In genomic region chr3:42099020-42099765, GRCh38 we compare ENCODE assay signal across 10 cellular contexts. TPM values are rescaled to one million over a fixed set of nuclear protein-coding genes. Genes with fewer than 3 reads are reported as not detected.
DNase-seq lines count a peak whose midpoint lies in the region; ATAC-seq, FAIRE-seq and TF ChIP-seq lines count a peak whose summit lies in the region.
"Had no signal": no experiment of that assay in that cellular context is flagged by ENCODE, and none has a peak within 500 bp of the region (broad histone marks: within the 10 kb centered on the region; RNA-seq: fewer than 3 reads in every experiment).

No MANE protein-coding gene starts in this region.

- no peaks in the 10 kb centered on the region for H3K9me2 ChIP-seq in OCI-LY7 (ENCODE audit: insufficient read depth, low read length)

- peaks cover 15% of the 10 kb centered on the region for H3K36me3 Mint-ChIP-seq in neural progenitor cell

- no peaks in the 10 kb centered on the region for H3K9me3 ChIP-seq in HepG2 (ENCODE audit: low read length)
- no peaks in the 10 kb centered on the region for H3K9me3 ChIP-seq in right lobe of liver
- H3K9me3 ChIP-seq in neural progenitor cell (ENCODE audit: low read depth), result no peaks in the 10 kb centered on the region
- no peaks in the 10 kb centered on the region for H3K9me3 ChIP-seq in OCI-LY7 (ENCODE audit: low read length)
- H3K9me3 ChIP-seq: uterus had no signal

- H4K20me1 ChIP-seq in HepG2 (ENCODE audit: insufficient read depth, low read length), result no peaks in the 10 kb centered on the region
- H4K20me1 ChIP-seq in neural progenitor cell (ENCODE audit: low read depth), result peaks cover 6% of the 10 kb centered on the region
- H4K20me1 ChIP-seq in OCI-LY7 (ENCODE audit: insufficient read depth, low read length), result no peaks in the 10 kb centered on the region; the same call in 1 of the 2 replicates

- no peak for TF ChIP-seq RAD21 in HepG2 (CRISPR knock-in tag; IDR thresholded peaks at IDR 0.05)

- intact Hi-C loops in HepG2 (cut with micrococcal nuclease; ENCODE audit: unreplicated experiment) (loop anchor here (1.0 to 5.0 kb wide), 3 partner anchors 84 to 138 kb away; no protein-coding TSS in a partner anchor), right lobe of liver (cut with DNase I) (loop anchor here in 1 of 2 donors (5.0 kb wide), 1 partner anchor 202 kb away; no protein-coding TSS in a partner anchor), dorsolateral prefrontal cortex (cut with DNase I) (loop anchor here (2.0 to 10.0 kb wide), 4 partner anchors 47 to 134 kb away; partner anchors contain the start of gene ULK4 (in 1 of the 2)), OCI-LY7 (cut with micrococcal nuclease; ENCODE audit: unreplicated experiment) (loop anchor here (1.0 to 5.0 kb wide), 3 partner anchors 85 to 205 kb away; partner anchors contain the start of gene ULK4)

- DNase-seq in HepG2 (ENCODE audit: low spot score), result no peak
- DNase-seq in right lobe of liver, result no peak
- DNase-seq in dorsolateral prefrontal cortex, result no peak
- no peak for DNase-seq in neural progenitor cell (ENCODE audit: low spot score)
- DNase-seq in stimulated activated CD4-positive, alpha-beta T cell treated with anti-CD3 and anti-CD28 coated beads, Interleukin-2, amount 100 ng/mL, for 24 hours, result no peak
- DNase-seq in OCI-LY7 (ENCODE audit: low spot score), result no peak

- H2AFZ ChIP-seq in HepG2 (ENCODE audit: low read length), result no peak overlapping the region
- no peak overlapping the region for H2AFZ ChIP-seq in neural progenitor cell (replicated peaks)
- no peak overlapping the region for H2AFZ ChIP-seq in OCI-LY7 (ENCODE audit: low read length)

- H3K79me2 ChIP-seq in HepG2 (ENCODE audit: insufficient read depth, low read length), result no peaks in the 10 kb centered on the region
- peaks cover 5% of the 10 kb centered on the region for H3K79me2 ChIP-seq in neural progenitor cell (ENCODE audit: low read depth)
- peaks cover 16% of the 10 kb centered on the region; the same call in 1 of the 2 replicates for H3K79me2 ChIP-seq in OCI-LY7 (ENCODE audit: insufficient read depth, low read depth, low read length)

- peaks cover 5% of the 10 kb centered on the region for H3K27me3 Mint-ChIP-seq in neural progenitor cell (ENCODE audit: insufficient read depth, low read depth)

- H3K4me1 ChIP-seq in HepG2 (ENCODE audit: insufficient read depth, low read length) (peaks cover 29% of the 10 kb centered on the region), right lobe of liver (peaks cover 0 to 12% (median 4%) of the 10 kb centered on the region in 4 donors), neural progenitor cell (peaks cover 5% of the 10 kb centered on the region), OCI-LY7 (ENCODE audit: insufficient read depth, low read length, poor library complexity, severe bottlenecking) (peaks cover 20% of the 10 kb centered on the region)

- TF ChIP-seq CTCF in HepG2 (CRISPR knock-in tag; IDR thresholded peaks at IDR 0.05) (no peak), right lobe of liver (IDR thresholded peaks at IDR 0.05) (no peak), dorsolateral prefrontal cortex (IDR thresholded peaks at IDR 0.05 in 54 of 56, conservative IDR thresholded peaks at IDR 0.05 in 2 of 56; ENCODE audit: low read depth in 1 of 56, partially characterized antibody in 56 of 56) (no peak), neural progenitor cell (IDR thresholded peaks at IDR 0.05) (no peak), OCI-LY7 (conservative IDR thresholded peaks at IDR 0.05; ENCODE audit: low read length) (no peak)

- no peak overlapping the region for H3K4me3 Mint-ChIP-seq in neural progenitor cell

- peak overlapping the region; percentile 81 for H3K27ac Mint-ChIP-seq in neural progenitor cell

- CTCF ChIA-PET in HepG2 (lab: Yijun Ruan, JAX; ENCODE audit: low intra/inter-chr PET ratio, low total read pairs), result interaction anchor here (1.1 to 2.9 kb wide), 5 partner anchors 85 to 205 kb away, joined by 3 to 24 read pairs (median 4); no protein-coding TSS in a partner anchor
- CTCF ChIA-PET in OCI-LY7 (lab: Charles Lee; ENCODE audit: unreplicated experiment), result interaction anchor here (0.7 to 1.5 kb wide), 3 partner anchors 12 to 87 kb away, joined by 3 to 4 read pairs (median 4); no protein-coding TSS in a partner anchor

- H3F3A ChIP-seq in neural progenitor cell (ENCODE audit: low read depth), result peaks cover 5% of the 10 kb centered on the region

- in situ Hi-C loops in HepG2 (cut with HindIII; ENCODE audit: extremely low pct_ligation_motif_present, low pct_unique_long_range_greater_than_20kb), result loop anchor here (5.0 kb wide), 1 partner anchor 207 kb away; no protein-coding TSS in a partner anchor

- H3K27ac ChIP-seq in HepG2 (ENCODE audit: extremely low read length, insufficient read depth, low read length) (no peak overlapping the region), right lobe of liver (no peak overlapping the region), dorsolateral prefrontal cortex (peak overlapping the region in 30 of 59 donors; percentile 3 to 67 (median 38)), neural progenitor cell (no peak overlapping the region), OCI-LY7 (ENCODE audit: low read depth, low read length, poor library complexity, severe bottlenecking) (no peak overlapping the region)

- H3K36me3 ChIP-seq in HepG2 (replicated peaks in 1 of 2; ENCODE audit: control insufficient read depth in 1 of 2, insufficient read depth in 2 of 2, low read length in 2 of 2) (peaks cover 4 to 9% of the 10 kb centered on the region in 2 experiments; a peak in 4 of 5 replicates), right lobe of liver (no peaks in the 10 kb centered on the region), neural progenitor cell (no peaks in the 10 kb centered on the region), OCI-LY7 (ENCODE audit: insufficient read depth, low read length) (peaks cover 76% of the 10 kb centered on the region)
- H3K36me3 ChIP-seq: uterus had no signal

- BruUV-seq in HepG2 (replicated peaks; lab: Mats Ljungman, UMichigan) (no TSS peak), OCI-LY7 (replicated peaks; lab: Mats Ljungman, UMichigan) (no TSS peak)

- H3K9ac ChIP-seq in HepG2 (ENCODE audit: insufficient read depth, low read depth, low read length) (no peak overlapping the region), neural progenitor cell (no peak overlapping the region)

- no peak for TF ChIP-seq POLR2A in HepG2 (IDR thresholded peaks at IDR 0.05; ENCODE audit: insufficient read depth in 1 of 2, low read depth in 2 of 2, low read length in 2 of 2)
- no peak for TF ChIP-seq POLR2A in right lobe of liver (IDR thresholded peaks at IDR 0.05)

- H3K4me2 ChIP-seq in HepG2 (ENCODE audit: low read depth, low read length) (no peak overlapping the region), neural progenitor cell (peak overlapping the region; percentile 20), OCI-LY7 (ENCODE audit: low read length) (no peak overlapping the region)

- peaks cover 18% of the 10 kb centered on the region for H3K4me1 Mint-ChIP-seq in neural progenitor cell

- no peak overlapping the region for H3K4me3 ChIP-seq in HepG2 (replicated peaks in 1 of 3; ENCODE audit: insufficient read depth in 1 of 3, low read depth in 2 of 3, low read length in 3 of 3)
- no peak overlapping the region for H3K4me3 ChIP-seq in right lobe of liver
- H3K4me3 ChIP-seq in dorsolateral prefrontal cortex, result peak overlapping the region in 4 of 59 donors; percentile 6 to 18 (median 8)
- H3K4me3 ChIP-seq in neural progenitor cell, result no peak overlapping the region
- no peak overlapping the region for H3K4me3 ChIP-seq in OCI-LY7 (ENCODE audit: low read depth, low read length, poor library complexity, severe bottlenecking)
- H3K4me3 ChIP-seq: uterus had no signal

- TF ChIP-seq EP300 in HepG2 (IDR thresholded peaks at IDR 0.05; ENCODE audit: low read depth in 2 of 2, low read length in 2 of 2), result no peak
- TF ChIP-seq EP300 in HepG2 (CRISPR knock-in tag; IDR thresholded peaks at IDR 0.05; ENCODE audit: borderline replicate concordance), result no peak

- 92% methylated on average over 19 of the region's 19 CpGs for WGBS in HepG2 (ENCODE audit: low lambda C conversion rate)
- 56% methylated on average over 11 of the region's 19 CpGs for WGBS in right lobe of liver (ENCODE audit: insufficient coverage, low coverage, low lambda C conversion rate, missing lambda C conversion rate)

- H3K27me3 ChIP-seq in HepG2 (ENCODE audit: control insufficient read depth in 1 of 2, insufficient read depth in 2 of 2, low read length in 2 of 2), result no peaks in the 10 kb centered on the region
- no peaks in the 10 kb centered on the region for H3K27me3 ChIP-seq in right lobe of liver
- no peaks in the 10 kb centered on the region for H3K27me3 ChIP-seq in dorsolateral prefrontal cortex
- H3K27me3 ChIP-seq in neural progenitor cell, result no peaks in the 10 kb centered on the region
- H3K27me3 ChIP-seq: uterus had no signal

- no peak for ATAC-seq in HepG2
- ATAC-seq in right lobe of liver, result no peak
- no peak for ATAC-seq in HG02973 (IDR thresholded peaks at IDR 0.05; ENCODE audit: unreplicated experiment)
- no peak for ATAC-seq in GM18517 (IDR thresholded peaks at IDR 0.05; ENCODE audit: unreplicated experiment)

- no peaks in the 10 kb centered on the region for H3K9me3 Mint-ChIP-seq in neural progenitor cell

- FAIRE-seq in HepG2 (lab: Jason Lieb, UNC), result no peak
- FAIRE-seq: small intestine had no signal

- POLR2A ChIA-PET in HepG2 (lab: Yijun Ruan, JAX) (interaction anchor here (1.0 kb wide), 1 partner anchor 67 kb away, joined by 3 read pairs; no protein-coding TSS in a partner anchor), OCI-LY7 (lab: Charles Lee) (interaction anchor here (0.5 to 1.7 kb wide), 6 partner anchors 34 to 1136 kb away, joined by 3 to 5 read pairs (median 4); no protein-coding TSS in a partner anchor)

RNA-seq across cellular contexts. Expression of gene TRAK1, which starts 8.0 kb away (rescaled TPM):
- total RNA-seq in HepG2 (2016; rRNA removed; fragmentation: Illumina TruSeq; extraction: Trizol) (20.5 and 22.8 TPM in 2 replicates), right lobe of liver (10 to 100 TPM in 5 of 6 experiments, 1 to 10 TPM in 1; 9.5 to 16.4 (median 12.2) TPM), dorsolateral prefrontal cortex (100 to 1,000 TPM in 2 of 120 experiments, 10 to 100 TPM in 118; 52.9 to 121 (median 72.5) TPM), neural progenitor cell (ENCODE audit: low replicate concordance) (32.2 and 41.3 TPM in 2 replicates), OCI-LY7 (2022) (88.3 and 92.6 TPM in 2 replicates)
- total RNA-seq in HepG2 (2016; cell fraction: cytosol; rRNA removed; fragmentation: Illumina TruSeq; extraction: Trizol; ENCODE audit: low read depth), result 7.0 and 7.4 TPM in 2 replicates
- total RNA-seq in HepG2 (2016; cell fraction: insoluble cytoplasmic fraction; rRNA removed; fragmentation: Illumina TruSeq; extraction: Trizol), result 18.0 and 21.4 TPM in 2 replicates
- total RNA-seq in HepG2 (2016; cell fraction: membrane; rRNA removed; fragmentation: Illumina TruSeq; extraction: Trizol), result 20.7 and 21.5 TPM in 2 replicates
- total RNA-seq in HepG2 (2016; cell fraction: nucleus; rRNA removed; fragmentation: Illumina TruSeq; extraction: Trizol), result 26.3 and 30.0 TPM in 2 replicates
- 40.8 and 46.6 TPM in 2 replicates for polyA plus RNA-seq in HepG2 (2011; rRNA removed)
- polyA plus RNA-seq in HepG2 (2011; cell fraction: cytosol; rRNA removed), result 29.8 and 35.8 TPM in 2 replicates
- polyA plus RNA-seq in HepG2 (2011; cell fraction: nucleus; rRNA removed), result 63.9 and 75.8 TPM in 2 replicates
- 21.6 and 24.2 TPM in 2 replicates for polyA plus RNA-seq in HepG2 (2012)
- polyA plus RNA-seq in HepG2 (2016; cell fraction: cytosol; fragmentation: Illumina TruSeq; extraction: Trizol; ENCODE audit: low read depth), result 3.6 and 5.4 TPM in 2 replicates
- polyA plus RNA-seq in HepG2 (2016; cell fraction: insoluble cytoplasmic fraction; fragmentation: Illumina TruSeq; extraction: Trizol; ENCODE audit: low read depth), result 16.6 and 20.2 TPM in 2 replicates
- 11.6 and 12.7 TPM in 2 replicates for polyA plus RNA-seq in HepG2 (2016; cell fraction: membrane; fragmentation: Illumina TruSeq; extraction: Trizol; ENCODE audit: low read depth)
- 39.7 and 45.7 TPM in 2 replicates for polyA plus RNA-seq in HepG2 (2016; cell fraction: nucleus; fragmentation: Illumina TruSeq; extraction: Trizol; ENCODE audit: insufficient read depth, low read depth)
- polyA minus RNA-seq in HepG2 (2011; rRNA and poly(A)+ RNA removed; ENCODE audit: low replicate concordance), result 22.1 and 65.6 TPM in 2 replicates
- 39.4 and 40.2 TPM in 2 replicates for polyA minus RNA-seq in HepG2 (2011; cell fraction: cytosol; rRNA and poly(A)+ RNA removed)
- polyA minus RNA-seq in HepG2 (2011; cell fraction: nucleus; rRNA and poly(A)+ RNA removed), result 71.6 and 79.1 TPM in 2 replicates
- 60.8 and 62.5 TPM in 2 replicates for total RNA-seq in OCI-LY7 (2014; rRNA removed; shearing (Covaris generic))

Comparison
In these comparisons a context has a peak if more than half of its experiments do, and no peak if none do; other contexts are left out.
1. H3K27ac ChIP-seq: peak in dorsolateral prefrontal cortex (30 of 59); none in HepG2 (single experiment), right lobe of liver (0 of 3), neural progenitor cell (single experiment) and OCI-LY7 (single experiment).